Comparison of ENCODE assay signal across 8 cellular contexts in the genomic region with DNA sequence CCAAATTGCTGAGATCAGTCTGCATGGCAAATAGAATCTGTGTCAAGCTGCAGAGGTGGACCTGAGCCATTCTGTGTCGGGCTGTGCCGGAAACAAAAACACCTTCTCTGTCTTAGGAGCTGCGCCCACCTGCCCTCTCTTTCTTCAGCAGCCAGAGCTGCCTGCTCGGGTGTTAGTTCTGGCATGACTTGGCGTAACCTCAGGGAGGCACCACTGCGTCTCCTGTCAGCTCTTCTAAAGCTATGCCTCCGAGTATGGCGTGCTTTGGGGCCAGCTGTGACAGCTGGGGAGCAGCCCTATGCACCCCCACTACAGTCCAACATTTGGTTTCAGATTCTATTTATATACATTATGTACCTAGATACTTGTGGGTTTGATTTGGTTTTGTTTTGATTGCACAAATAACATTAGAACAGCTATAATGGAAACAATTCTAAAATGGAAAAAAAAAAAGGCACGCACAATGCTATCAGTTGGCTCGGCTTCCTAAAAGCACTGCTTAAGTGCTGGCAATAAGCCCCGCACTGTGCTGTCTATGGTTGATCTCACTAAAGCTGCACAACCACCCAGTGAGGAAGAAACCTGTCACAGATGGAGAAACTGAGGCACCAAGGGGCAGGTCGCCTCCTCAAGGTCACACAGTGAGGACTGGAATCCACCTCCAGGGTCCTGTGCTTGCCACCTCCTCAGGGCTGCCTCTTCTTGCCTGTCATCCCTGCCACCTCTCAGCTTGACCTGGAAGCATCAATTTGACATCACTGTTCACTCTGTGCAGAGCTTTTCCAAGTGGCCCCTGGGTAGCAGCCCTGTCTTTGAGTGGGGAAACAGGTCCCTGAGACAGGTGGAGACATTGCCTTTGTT. TPM values are rescaled to one million over a fixed set of nuclear protein-coding genes. Genes with fewer than 3 reads are reported as not detected.
DNase-seq lines count a peak whose midpoint lies in the region; ATAC-seq and TF ChIP-seq lines count a peak whose summit lies in the region.

No MANE protein-coding gene starts in this region.

- no peaks in the 10 kb centered on the region for H3K9me3 ChIP-seq in MM.1S (replicated peaks; ENCODE audit: insufficient read depth, low read length)

- H3K4me3 Mint-ChIP-seq in stimulated activated naive B cell treated with anti-CD40 and anti-IgM and Interleukin-4, amounts not matched to agents 10 μg/mL and 1 μg/mL and 100 μg/mL, for 72 hours = peak overlapping the region; percentile 49 to 72

- intact Hi-C loops in left colon (cut with DNase I, micrococcal nuclease) = no loop called here

- H2AFZ ChIP-seq in MM.1S (ENCODE audit: low read length) = peak overlapping the region; percentile 14

- peak; percentile 87 for DNase-seq in GM13977 (ENCODE audit: low spot score)
- DNase-seq in MM.1S = peak; percentile 95
- peak; percentile 65 for DNase-seq in activated T-helper 9 cell treated with anti-CD3 and anti-CD28 coated beads, Interleukin-2, amount 50 U/mL, for 16 hours (ENCODE audit: low read depth)
- no peak for DNase-seq in left colon
- peak; percentile 77 for DNase-seq in stimulated activated naive B cell treated with anti-CD40 and anti-IgM and Interleukin-4, amounts not matched to agents 10 μg/mL and 1 μg/mL and 100 μg/mL, for 72 hours
- DNase-seq in middle frontal gyrus (ENCODE audit: extremely low spot score, low spot score) = no peak
- no peak for DNase-seq in SW480 (ENCODE audit: low spot score)

- peaks cover 47% of the 10 kb centered on the region for H3K4me1 ChIP-seq in MM.1S (ENCODE audit: low read length)

- H3K4me1 Mint-ChIP-seq in stimulated activated naive B cell treated with anti-CD40 and anti-IgM and Interleukin-4, amounts not matched to agents 10 μg/mL and 1 μg/mL and 100 μg/mL, for 72 hours = peaks cover 24 to 48% of the 10 kb centered on the region in 2 donors

- peak overlapping the region; percentile 68 for H3K4me2 ChIP-seq in MM.1S (ENCODE audit: low read depth, low read length)

- H3K9me2 ChIP-seq in MM.1S (replicated peaks; ENCODE audit: insufficient read depth, low read length) = no peaks in the 10 kb centered on the region

- no peaks in the 10 kb centered on the region for H3K27me3 ChIP-seq in MM.1S (replicated peaks; ENCODE audit: insufficient read depth, low read length)

- H3K36me3 ChIP-seq in MM.1S (replicated peaks; ENCODE audit: insufficient read depth, low read length) = no peaks in the 10 kb centered on the region

- H3K27me3 Mint-ChIP-seq in stimulated activated naive B cell treated with anti-CD40 and anti-IgM and Interleukin-4, amounts not matched to agents 10 μg/mL and 1 μg/mL and 100 μg/mL, for 72 hours = peaks cover 3 to 13% of the 10 kb centered on the region in 2 donors

- H3K36me3 Mint-ChIP-seq in stimulated activated naive B cell treated with anti-CD40 and anti-IgM and Interleukin-4, amounts not matched to agents 10 μg/mL and 1 μg/mL and 100 μg/mL, for 72 hours = no peaks in the 10 kb centered on the region

- in situ Hi-C loops in GM13977 (cut with MboI; ENCODE audit: low pct_unique_long_range_greater_than_20kb, low sequenced_read_pairs, unreplicated experiment) = no loop called here

- peak; percentile 87 for ATAC-seq in GM21717 (IDR thresholded peaks at IDR 0.05; ENCODE audit: unreplicated experiment)
- peak; percentile 47 for ATAC-seq in left colon
- ATAC-seq in stimulated activated naive B cell treated with anti-CD40 and anti-IgM and Interleukin-4, amounts not matched to agents 10 μg/mL and 1 μg/mL and 100 μg/mL, for 72 hours (replicated peaks) = peak; percentile 93 to 96

- H3K4me3 ChIP-seq in MM.1S (ENCODE audit: low read length) = peak overlapping the region; percentile 34

- H3K9me3 Mint-ChIP-seq in stimulated activated naive B cell treated with anti-CD40 and anti-IgM and Interleukin-4, amounts not matched to agents 10 μg/mL and 1 μg/mL and 100 μg/mL, for 72 hours = no peaks in the 10 kb centered on the region

- H4K20me1 ChIP-seq in MM.1S (ENCODE audit: insufficient read depth, low read length) = no peaks in the 10 kb centered on the region

- TF ChIP-seq CTCF in GM13977 (IDR thresholded peaks at IDR 0.05; ENCODE audit: extremely low read depth, insufficient read depth, missing control alignments) (peak; percentile 58), MM.1S (IDR thresholded peaks at IDR 0.05; ENCODE audit: low read length) (peak; percentile 70)

- peaks cover 12% of the 10 kb centered on the region for H3F3A ChIP-seq in MM.1S (ENCODE audit: insufficient read depth, low read length)

- peak overlapping the region; percentile 73 for H3K9ac ChIP-seq in MM.1S (ENCODE audit: low read length)

- no peaks in the 10 kb centered on the region for H3K79me2 ChIP-seq in MM.1S (ENCODE audit: low read length)

- H3K27ac Mint-ChIP-seq in stimulated activated naive B cell treated with anti-CD40 and anti-IgM and Interleukin-4, amounts not matched to agents 10 μg/mL and 1 μg/mL and 100 μg/mL, for 72 hours = peak overlapping the region; percentile 89

- H3K27ac ChIP-seq in MM.1S (ENCODE audit: low read length) = peak overlapping the region; percentile 90

RNA-seq across cellular contexts. Expression of a gene that starts 18.7 kb away (rescaled TPM):
- 100 to 1,000 TPM in 1 of 2 donors, 10 to 100 TPM in 1; 81.2 to 111 TPM for total RNA-seq in left colon

RNA-seq across cellular contexts. Expression of a gene that starts 58.3 kb away (rescaled TPM):
- total RNA-seq in left colon = 1 to 10 TPM in 1 of 2 donors, under 1 TPM in 1; 0.98 to 1.4 TPM

Comparison
In these comparisons a context has a peak if more than half of its experiments do, and no peak if none do; other contexts are left out.
1. DNase-seq: peak in GM13977 (single experiment), MM.1S (single experiment), activated T-helper 9 cell treated with anti-CD3 and anti-CD28 coated beads, Interleukin-2, amount 50 U/mL, for 16 hours (single experiment) and stimulated activated naive B cell treated with anti-CD40 and anti-IgM and Interleukin-4, amounts not matched to agents 10 μg/mL and 1 μg/mL and 100 μg/mL, for 72 hours (single experiment); none in left colon (0 of 2), middle frontal gyrus (single experiment) and SW480 (single experiment).
2. Peak in every context shown above with its lines, with median percentiles within 50 percentile points of each other: ATAC-seq.